Comparison of ENCODE assay signal across 1 cellular context in genomic region chr10:5618042-5618441, GRCh38.
TF ChIP-seq lines count a peak whose summit lies in the region.

No MANE protein-coding gene starts in this region.

TF ChIP-seq in H1, 55 proteins besides CTCF, POLR2A, EP300 and RAD21:
- no peak for TF ChIP-seq ZNF274 (IDR thresholded peaks at IDR 0.05; ENCODE audit: borderline replicate concordance, extremely low read depth, low read length)
- no peak for TF ChIP-seq POLR2AphosphoS5 (IDR thresholded peaks at IDR 0.05; ENCODE audit: low read depth, low read length)
- no peak for TF ChIP-seq KDM1A (IDR thresholded peaks at IDR 0.05; ENCODE audit: borderline replicate concordance, low read length)
- TF ChIP-seq TBP (IDR thresholded peaks at IDR 0.05; ENCODE audit: low read depth, low read length): no peak
- TF ChIP-seq CHD1 (IDR thresholded peaks at IDR 0.05; ENCODE audit: low read depth, low read length): no peak
- no peak for TF ChIP-seq USF2 (IDR thresholded peaks at IDR 0.05; ENCODE audit: low read length)
- TF ChIP-seq PHF8 (conservative IDR thresholded peaks at IDR 0.05; ENCODE audit: low read depth, low read length): no peak
- no peak for TF ChIP-seq SP2 (IDR thresholded peaks at IDR 0.05; ENCODE audit: low read length)
- TF ChIP-seq EGR1 (IDR thresholded peaks at IDR 0.05; ENCODE audit: borderline replicate concordance, low read depth, low read length): no peak
- no peak for TF ChIP-seq TAF1 (IDR thresholded peaks at IDR 0.05; ENCODE audit: low read depth, low read length)
